In genomic region chr6:152605901-152606390, GRCh38 we compare ENCODE assay signal across 20 cellular contexts.
"Had no signal": no experiment of that assay in that cellular context is flagged by ENCODE, and none has a peak within 500 bp of the region (broad histone marks: within the 10 kb centered on the region; RNA-seq: fewer than 3 reads in every experiment).

No MANE protein-coding gene starts in this region.

- DNase-seq: activated CD4-positive, alpha-beta T cell treated with anti-CD3 and anti-CD28 coated beads, Interleukin-2, amount 50 U/mL, for 4 hours; activated CD4-positive, CD25-positive, alpha-beta regulatory T cell treated with anti-CD3 and anti-CD28 coated beads, Interleukin-2, amount 50 U/mL, for 72 hours; activated naive CD4-positive, alpha-beta T cell; activated T-cell treated with anti-CD3 and anti-CD28 coated beads for 4 hours; aorta; glutamatergic neuron; left cardiac atrium; lower lobe of right lung; retina; SK-N-SH; stimulated activated CD4-positive, alpha-beta T cell treated with anti-CD3 and anti-CD28 coated beads, Interleukin-2, amount 100 ng/mL, for 48 hours; stimulated activated naive B cell treated with anti-CD40 and anti-IgM and Interleukin-4, amounts not matched to agents 10 μg/mL and 1 μg/mL and 100 μg/mL, for 72 hours; T-helper 1 cell; T1000 had no signal

- ATAC-seq: lower lobe of right lung; stimulated activated naive B cell treated with anti-CD40 and anti-IgM and Interleukin-4, amounts not matched to agents 10 μg/mL and 1 μg/mL and 100 μg/mL, for 72 hours had no signal

- H3K4me1 Mint-ChIP-seq: neural progenitor cell; stimulated activated naive B cell treated with anti-CD40 and anti-IgM and Interleukin-4, amounts not matched to agents 10 μg/mL and 1 μg/mL and 100 μg/mL, for 72 hours had no signal

- H3K79me2 ChIP-seq: parathyroid adenoma had no signal

- H3K4me3 ChIP-seq: cardiac muscle cell, coronary artery, esophagus muscularis mucosa, lower lobe of right lung, neural progenitor cell, tibial nerve had no signal

- H3K9ac ChIP-seq: neural progenitor cell, parathyroid adenoma, SK-N-SH had no signal

- H3K36me3 Mint-ChIP-seq: neural progenitor cell; stimulated activated naive B cell treated with anti-CD40 and anti-IgM and Interleukin-4, amounts not matched to agents 10 μg/mL and 1 μg/mL and 100 μg/mL, for 72 hours had no signal

- H3K4me1 ChIP-seq: lower lobe of right lung, neural progenitor cell, parathyroid adenoma, tibial nerve had no signal

- H3K36me3 ChIP-seq: cardiac muscle cell, esophagus muscularis mucosa, lower lobe of right lung, neural progenitor cell, tibial nerve had no signal

- H3K9me3 Mint-ChIP-seq: neural progenitor cell; stimulated activated naive B cell treated with anti-CD40 and anti-IgM and Interleukin-4, amounts not matched to agents 10 μg/mL and 1 μg/mL and 100 μg/mL, for 72 hours had no signal

- H3K27ac Mint-ChIP-seq: neural progenitor cell; stimulated activated naive B cell treated with anti-CD40 and anti-IgM and Interleukin-4, amounts not matched to agents 10 μg/mL and 1 μg/mL and 100 μg/mL, for 72 hours had no signal

- H3K27me3 ChIP-seq: cardiac muscle cell, esophagus muscularis mucosa, neural progenitor cell, tibial nerve had no signal

- H3K27me3 Mint-ChIP-seq: stimulated activated naive B cell treated with anti-CD40 and anti-IgM and Interleukin-4, amounts not matched to agents 10 μg/mL and 1 μg/mL and 100 μg/mL, for 72 hours had no signal

- H3K9me3 ChIP-seq: esophagus muscularis mucosa, lower lobe of right lung, SK-N-SH, tibial nerve had no signal

- H3K4me2 ChIP-seq: neural progenitor cell, SK-N-SH had no signal

- H3K9me2 ChIP-seq: SK-N-SH had no signal

- H3K4me3 Mint-ChIP-seq: neural progenitor cell; stimulated activated naive B cell treated with anti-CD40 and anti-IgM and Interleukin-4, amounts not matched to agents 10 μg/mL and 1 μg/mL and 100 μg/mL, for 72 hours had no signal

- H3K27ac ChIP-seq: cardiac muscle cell, coronary artery, esophagus muscularis mucosa, lower lobe of right lung, neural progenitor cell, parathyroid adenoma, tibial nerve had no signal

- H2AFZ ChIP-seq: neural progenitor cell, parathyroid adenoma had no signal
